In the genomic region with DNA sequence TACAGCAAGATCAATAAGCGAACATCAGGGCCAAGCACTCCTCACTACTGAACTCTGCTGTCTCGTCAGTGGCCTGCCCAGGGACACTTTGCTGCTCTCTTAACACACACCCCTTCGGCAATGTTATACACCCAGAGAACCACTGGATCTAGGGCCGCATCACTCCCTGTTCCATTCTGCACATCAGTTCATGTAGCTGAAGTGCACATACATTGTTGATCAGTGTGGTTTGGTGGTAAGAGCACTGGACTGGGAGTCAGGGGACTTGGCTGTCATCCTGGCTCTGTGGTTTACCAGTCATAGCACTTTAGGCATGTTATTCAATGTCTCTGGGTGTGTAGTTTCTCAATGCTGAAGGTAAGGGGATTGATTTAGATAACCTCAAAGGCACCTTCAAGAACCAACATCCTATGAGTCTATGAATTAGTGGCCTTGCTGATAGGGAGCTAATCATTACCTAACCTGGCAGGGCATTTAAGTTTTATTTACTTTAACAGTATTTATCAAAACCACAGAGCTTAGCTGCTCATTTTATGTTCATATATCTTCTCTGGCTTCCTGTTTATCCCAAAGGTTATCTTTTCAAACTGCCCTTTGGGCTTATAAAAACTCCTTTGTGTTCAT, we compare ENCODE assay signal across 13 cellular contexts. TPM values are rescaled to one million over a fixed set of nuclear protein-coding genes. Genes with fewer than 3 reads are reported as not detected.
DNase-seq lines count a peak whose midpoint lies in the region; ATAC-seq and TF ChIP-seq lines count a peak whose summit lies in the region.
"Had no signal": no experiment of that assay in that cellular context is flagged by ENCODE, and none has a peak within 500 bp of the region (broad histone marks: within the 10 kb centered on the region; RNA-seq: fewer than 3 reads in every experiment).

No MANE protein-coding gene starts in this region.

- H3K9me3 ChIP-seq in right lobe of liver, result no peaks in the 10 kb centered on the region
- H3K9me3 ChIP-seq: Caco-2, thoracic aorta had no signal

- intact Hi-C loops in activated T-helper 2 cell treated with anti-CD3 and anti-CD28 coated beads, Interferon-gamma antibody, Interleukin-2, Interleukin-4, amounts not matched to agents 10 μg/mL and 5 μg/mL and 100 μg/mL, durations not matched to agents 14 hours and 24 hours and 36 hours (cut with micrococcal nuclease), result no loop called here
- intact Hi-C loops in right lobe of liver (cut with DNase I) (no loop called here), sciatic nerve (cut with DNase I) (no loop called here)

- no peaks in the 10 kb centered on the region for H3K27me3 ChIP-seq in right lobe of liver

- DNase-seq in HT1080 (ENCODE audit: low read depth), result peak; percentile 74
- no peak for DNase-seq in activated T-helper 2 cell treated with anti-CD3 and anti-CD28 coated beads, Interferon-gamma antibody, Interleukin-2, Interleukin-4, amounts not matched to agents 10 μg/mL and 5 μg/mL and 100 μg/mL, durations not matched to agents 14 hours and 24 hours and 36 hours (ENCODE audit: low spot score)
- DNase-seq in right lobe of liver, result no peak
- no peak for DNase-seq in dermis blood vessel endothelial cell
- DNase-seq in sciatic nerve (ENCODE audit: low spot score), result no peak
- no peak for DNase-seq in NCI-H526 (lab: John Stamatoyannopoulos, UW)
- DNase-seq: NCI-H187 had no signal

- no peak overlapping the region for H3K4me3 Mint-ChIP-seq in activated T-helper 2 cell treated with anti-CD3 and anti-CD28 coated beads, Interferon-gamma antibody, Interleukin-2, Interleukin-4, amounts not matched to agents 10 μg/mL and 5 μg/mL and 100 μg/mL, durations not matched to agents 14 hours and 24 hours and 36 hours (ENCODE audit: low read depth)
- H3K4me3 Mint-ChIP-seq: brain, IgD-negative memory B cell had no signal

- peak overlapping the region; percentile 66 for H3K27ac Mint-ChIP-seq in activated T-helper 2 cell treated with anti-CD3 and anti-CD28 coated beads, Interferon-gamma antibody, Interleukin-2, Interleukin-4, amounts not matched to agents 10 μg/mL and 5 μg/mL and 100 μg/mL, durations not matched to agents 14 hours and 24 hours and 36 hours
- H3K27ac Mint-ChIP-seq: brain, IgD-negative memory B cell had no signal

- whole genome bisulfite sequencing in right lobe of liver (ENCODE audit: insufficient coverage, low coverage, low lambda C conversion rate, missing lambda C conversion rate), result 61% methylated on average over 3 of the region's 4 CpGs

- no peaks in the 10 kb centered on the region for H3K9me3 Mint-ChIP-seq in activated T-helper 2 cell treated with anti-CD3 and anti-CD28 coated beads, Interferon-gamma antibody, Interleukin-2, Interleukin-4, amounts not matched to agents 10 μg/mL and 5 μg/mL and 100 μg/mL, durations not matched to agents 14 hours and 24 hours and 36 hours
- H3K9me3 Mint-ChIP-seq: brain, IgD-negative memory B cell had no signal

- H3K4me1 Mint-ChIP-seq in activated T-helper 2 cell treated with anti-CD3 and anti-CD28 coated beads, Interferon-gamma antibody, Interleukin-2, Interleukin-4, amounts not matched to agents 10 μg/mL and 5 μg/mL and 100 μg/mL, durations not matched to agents 14 hours and 24 hours and 36 hours (ENCODE audit: low read depth), result peaks cover 47% of the 10 kb centered on the region
- H3K4me1 Mint-ChIP-seq: brain had no signal

- ATAC-seq in GM18511 (IDR thresholded peaks at IDR 0.05; ENCODE audit: unreplicated experiment) (peak; percentile 58), right lobe of liver (peak; percentile 63 to 92 (median 78)), HG03196 (IDR thresholded peaks at IDR 0.05; ENCODE audit: unreplicated experiment) (no peak), sciatic nerve (no peak)

- H3K27ac ChIP-seq in right lobe of liver, result no peak overlapping the region
- H3K27ac ChIP-seq: thoracic aorta had no signal

- no peak for TF ChIP-seq POLR2A in right lobe of liver (IDR thresholded peaks at IDR 0.05)

- TF ChIP-seq CTCF in right lobe of liver (IDR thresholded peaks at IDR 0.05), result no peak

- H3K4me1 ChIP-seq in right lobe of liver, result peaks cover 0 to 8% (median 0%) of the 10 kb centered on the region in 4 donors

- H3K36me3 Mint-ChIP-seq in activated T-helper 2 cell treated with anti-CD3 and anti-CD28 coated beads, Interferon-gamma antibody, Interleukin-2, Interleukin-4, amounts not matched to agents 10 μg/mL and 5 μg/mL and 100 μg/mL, durations not matched to agents 14 hours and 24 hours and 36 hours (ENCODE audit: low read depth), result peaks cover 55% of the 10 kb centered on the region
- H3K36me3 Mint-ChIP-seq: brain, IgD-negative memory B cell had no signal

- H3K27me3 Mint-ChIP-seq in activated T-helper 2 cell treated with anti-CD3 and anti-CD28 coated beads, Interferon-gamma antibody, Interleukin-2, Interleukin-4, amounts not matched to agents 10 μg/mL and 5 μg/mL and 100 μg/mL, durations not matched to agents 14 hours and 24 hours and 36 hours (ENCODE audit: low read depth), result no peaks in the 10 kb centered on the region

- H3K4me3 ChIP-seq in right lobe of liver, result no peak overlapping the region
- H3K4me3 ChIP-seq: thoracic aorta had no signal

- no peaks in the 10 kb centered on the region for H3K36me3 ChIP-seq in right lobe of liver
- H3K36me3 ChIP-seq: thoracic aorta had no signal

RNA-seq across cellular contexts. Expression of gene DUSP5, which starts 24.8 kb away (rescaled TPM):
- total RNA-seq in HT1080 (2014; rRNA removed; shearing (Covaris generic)), result 72.7 and 89.2 TPM in 2 replicates
- 70.8 and 72.3 TPM in 2 replicates for polyA plus RNA-seq in HT1080 (2015; cell fraction: cytosol; rRNA removed)
- polyA plus RNA-seq in HT1080 (2015; cell fraction: nucleus; rRNA removed), result 50.7 and 60.2 TPM in 2 replicates
- total RNA-seq in activated T-helper 2 cell treated with anti-CD3 and anti-CD28 coated beads, Interferon-gamma antibody, Interleukin-2, Interleukin-4, amounts not matched to agents 10 μg/mL and 5 μg/mL and 100 μg/mL, durations not matched to agents 14 hours and 24 hours and 36 hours, result 84.3 and 86.2 TPM in 2 replicates
- total RNA-seq in right lobe of liver, result 10 to 100 TPM in 3 of 6 experiments, 1 to 10 TPM in 3; 2.3 to 47.7 (median 10.8) TPM
- 20.9 and 31.3 TPM in 2 replicates for total RNA-seq in dermis blood vessel endothelial cell
- total RNA-seq in sciatic nerve, result 53.5 TPM

RNA-seq across cellular contexts. Expression of gene SMC3, which starts 45.0 kb away (rescaled TPM):
- 36.9 and 38.5 TPM in 2 replicates for total RNA-seq in HT1080 (2014; rRNA removed; shearing (Covaris generic))
- 32.9 and 41.2 TPM in 2 replicates for polyA plus RNA-seq in HT1080 (2015; cell fraction: cytosol; rRNA removed)
- 50.7 and 51.4 TPM in 2 replicates for polyA plus RNA-seq in HT1080 (2015; cell fraction: nucleus; rRNA removed)
- total RNA-seq in activated T-helper 2 cell treated with anti-CD3 and anti-CD28 coated beads, Interferon-gamma antibody, Interleukin-2, Interleukin-4, amounts not matched to agents 10 μg/mL and 5 μg/mL and 100 μg/mL, durations not matched to agents 14 hours and 24 hours and 36 hours, result 78.4 and 78.8 TPM in 2 replicates
- 10 to 100 TPM in 5 of 6 experiments, 1 to 10 TPM in 1; 9.9 to 14.0 (median 11.9) TPM for total RNA-seq in right lobe of liver
- 29.6 and 47.3 TPM in 2 replicates for total RNA-seq in dermis blood vessel endothelial cell
- total RNA-seq in sciatic nerve, result 48.6 TPM

Comparison
In these comparisons a context has a peak if more than half of its experiments do, and no peak if none do; other contexts are left out.
1. ATAC-seq: peak in GM18511 (single experiment) and right lobe of liver (4 of 4); none in HG03196 (single experiment) and sciatic nerve (single experiment).